8 cellular contexts compared by ENCODE assay signal in the genomic region with DNA sequence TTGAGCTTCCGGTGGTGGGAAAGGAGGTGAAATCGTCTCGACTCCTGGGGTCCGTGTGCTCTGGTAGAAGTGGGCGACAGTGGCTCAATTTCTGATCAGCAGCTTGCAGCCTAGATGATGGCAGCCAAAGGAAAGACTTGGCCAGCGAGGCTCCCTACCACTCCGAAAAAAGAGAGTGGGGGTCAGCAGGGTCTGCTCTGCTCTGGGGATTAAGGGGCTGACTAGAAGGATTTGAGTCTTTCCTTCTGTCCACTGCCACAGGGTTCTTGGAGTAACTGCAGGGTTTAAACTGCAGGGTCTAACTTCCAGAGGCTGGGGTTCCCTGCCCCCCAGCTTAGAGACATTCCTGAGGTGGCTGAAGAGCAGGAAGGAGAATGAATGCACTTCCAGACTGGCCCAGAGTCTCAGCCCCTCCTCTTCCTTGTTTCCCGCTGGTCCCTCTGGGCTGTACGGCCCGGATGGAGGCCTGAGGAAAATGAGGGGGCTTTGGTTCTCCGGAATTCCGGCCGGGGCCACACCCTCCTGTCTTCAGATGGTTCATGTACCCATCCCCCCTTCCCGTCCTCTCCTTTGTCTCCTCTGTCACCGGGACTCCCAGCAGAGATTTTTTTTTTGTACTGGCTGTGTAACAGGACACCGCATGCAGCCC. TPM values are rescaled to one million over a fixed set of nuclear protein-coding genes. Genes with fewer than 3 reads are reported as not detected.
DNase-seq lines count a peak whose midpoint lies in the region; ATAC-seq, FAIRE-seq and TF ChIP-seq lines count a peak whose summit lies in the region.

No MANE protein-coding gene starts in this region.

- no peaks in the 10 kb centered on the region for H3K9me3 Mint-ChIP-seq in activated CD8-positive, alpha-beta T cell treated with anti-CD3 and anti-CD28 coated beads, Interleukin-2, amount 10 ng/mL, durations not matched to agents 7 days and 5 days (ENCODE audit: insufficient read depth)

- peaks cover 2% of the 10 kb centered on the region for H3K27me3 Mint-ChIP-seq in activated CD8-positive, alpha-beta T cell treated with anti-CD3 and anti-CD28 coated beads, Interleukin-2, amount 10 ng/mL, durations not matched to agents 7 days and 5 days (ENCODE audit: low read depth)

- no peaks in the 10 kb centered on the region for H3K36me3 Mint-ChIP-seq in activated CD8-positive, alpha-beta T cell treated with anti-CD3 and anti-CD28 coated beads, Interleukin-2, amount 10 ng/mL, durations not matched to agents 7 days and 5 days (ENCODE audit: low read depth)

- intact Hi-C loops in left cardiac atrium (cut with DNase I): loop anchor here in 1 of 2 donors (1.0 kb wide), 1 partner anchor 20 kb away; no protein-coding TSS in a partner anchor

- peaks cover 64% of the 10 kb centered on the region for H3K4me1 Mint-ChIP-seq in activated CD8-positive, alpha-beta T cell treated with anti-CD3 and anti-CD28 coated beads, Interleukin-2, amount 10 ng/mL, durations not matched to agents 7 days and 5 days (ENCODE audit: low read depth)

- no peak for FAIRE-seq in GM19239 (lab: Jason Lieb, UNC)

- CTCF ChIA-PET in AG04450 (lab: Charles Lee): interaction anchor here (0.6 to 7.0 kb wide), 5 partner anchors 9 to 18 kb away, joined by 3 to 53 read pairs (median 5); no protein-coding TSS in a partner anchor
- CTCF ChIA-PET in activated CD8-positive, alpha-beta T cell treated with anti-CD3 and anti-CD28 coated beads, Interleukin-2, amount 10 ng/mL, durations not matched to agents 7 days and 5 days (lab: Charles Lee): interaction anchor here (0.7 to 0.9 kb wide), 2 partner anchors 15 to 37 kb away, joined by 3 read pairs; a partner anchor contains a TSS

- peak overlapping the region; percentile 77 for H3K4me3 ChIP-seq in AG04450 (ENCODE audit: low read depth, low read length)

- H3K27ac ChIP-seq in AG04450 (ENCODE audit: low read depth, low read length): peak overlapping the region; percentile 97

- H3K4me3 Mint-ChIP-seq in activated CD8-positive, alpha-beta T cell treated with anti-CD3 and anti-CD28 coated beads, Interleukin-2, amount 10 ng/mL, durations not matched to agents 7 days and 5 days: peak overlapping the region; percentile 96

- POLR2A ChIA-PET in AG04450 (lab: Yijun Ruan, JAX): interaction anchor here (0.8 to 6.9 kb wide), 6 partner anchors 9 to 149 kb away, joined by 3 to 120 read pairs (median 6); a partner anchor contains a TSS
- POLR2A ChIA-PET in activated CD8-positive, alpha-beta T cell treated with anti-CD3 and anti-CD28 coated beads, Interleukin-2, amount 10 ng/mL, durations not matched to agents 7 days and 5 days (lab: Charles Lee): interaction anchor here (0.8 to 1.5 kb wide), 5 partner anchors 11 to 288 kb away, joined by 3 read pairs; no protein-coding TSS in a partner anchor

- peaks cover 6% of the 10 kb centered on the region; the same call in 1 of the 2 replicates for H3K9me3 ChIP-seq in AG04450 (ENCODE audit: control insufficient read depth, insufficient read depth, low read length)

- no peak for TF ChIP-seq CTCF in AG04450 (IDR thresholded peaks at IDR 0.05; ENCODE audit: low read depth, low read length)

- ATAC-seq in activated CD8-positive, alpha-beta T cell treated with anti-CD3 and anti-CD28 coated beads, Interleukin-2, amount 10 ng/mL, durations not matched to agents 7 days and 5 days: no peak
- peak; percentile 5 to 12 for ATAC-seq in left cardiac atrium
- ATAC-seq in GM19463 (IDR thresholded peaks at IDR 0.05; ENCODE audit: unreplicated experiment): no peak

- no peaks in the 10 kb centered on the region for H3K27me3 ChIP-seq in AG04450 (ENCODE audit: control insufficient read depth, insufficient read depth, low read length)

- peak overlapping the region; percentile 97 for H3K27ac Mint-ChIP-seq in activated CD8-positive, alpha-beta T cell treated with anti-CD3 and anti-CD28 coated beads, Interleukin-2, amount 10 ng/mL, durations not matched to agents 7 days and 5 days

- DNase-seq in AG04450 (ENCODE audit: low read depth, low spot score) (no peak), HK-2 (ENCODE audit: unreplicated experiment) (peak; percentile 60), left cardiac atrium (peak; percentile 73), retina (peak; percentile 73), GM19239 (ENCODE audit: insufficient read length, low spot score) (no peak)
- no peak for DNase-seq in activated CD8-positive, alpha-beta T cell treated with anti-CD3 and anti-CD28 coated beads, Interleukin-2, amount 10 ng/mL, durations not matched to agents 7 days and 5 days
- no peak for DNase-seq in stimulated activated CD8-positive, alpha-beta memory T cell treated with anti-CD3 and anti-CD28 coated beads, Interleukin-4, amount 100 ng/mL, for 48 hours

RNA-seq across cellular contexts. Expression of a gene that starts 0.9 kb away (rescaled TPM):
- 881 and 1,147 TPM in 2 replicates for polyA plus RNA-seq in AG04450 (2011; rRNA removed)
- 437 and 536 TPM in 2 replicates for polyA minus RNA-seq in AG04450 (2011; rRNA and poly(A)+ RNA removed)
- total RNA-seq in activated CD8-positive, alpha-beta T cell treated with anti-CD3 and anti-CD28 coated beads, Interleukin-2, amount 10 ng/mL, durations not matched to agents 7 days and 5 days: 10 to 100 TPM in 1 of 2 experiments, 1 to 10 TPM in 1; 9.3 to 10.8 TPM
- 100 to 1,000 TPM; 105 to 137 TPM for total RNA-seq in left cardiac atrium

RNA-seq across cellular contexts. Expression of a gene that starts 37.2 kb away (rescaled TPM):
- polyA plus RNA-seq in AG04450 (2011; rRNA removed): 1.4 and 1.9 TPM in 2 replicates
- polyA minus RNA-seq in AG04450 (2011; rRNA and poly(A)+ RNA removed): 3.3 and 4.4 TPM in 2 replicates
- 10 to 100 TPM; 23.1 to 26.6 TPM for total RNA-seq in activated CD8-positive, alpha-beta T cell treated with anti-CD3 and anti-CD28 coated beads, Interleukin-2, amount 10 ng/mL, durations not matched to agents 7 days and 5 days
- total RNA-seq in left cardiac atrium: 10 to 100 TPM; 12.3 to 17.6 TPM

Comparison
In these comparisons a context has a peak if more than half of its experiments do, and no peak if none do; other contexts are left out.
1. DNase-seq: peak in HK-2 (single experiment), left cardiac atrium (single experiment) and retina (single experiment); none in AG04450 (single experiment), activated CD8-positive, alpha-beta T cell treated with anti-CD3 and anti-CD28 coated beads, Interleukin-2, amount 10 ng/mL, durations not matched to agents 7 days and 5 days (single experiment), stimulated activated CD8-positive, alpha-beta memory T cell treated with anti-CD3 and anti-CD28 coated beads, Interleukin-4, amount 100 ng/mL, for 48 hours (single experiment) and GM19239 (single experiment).
2. ATAC-seq: peak in left cardiac atrium (2 of 2); none in activated CD8-positive, alpha-beta T cell treated with anti-CD3 and anti-CD28 coated beads, Interleukin-2, amount 10 ng/mL, durations not matched to agents 7 days and 5 days (single experiment) and GM19463 (single experiment).
3. RNA of a gene that starts 0.9 kb away (total RNA-seq): 105 to 137 TPM in left cardiac atrium; 9.3 to 10.8 TPM in activated CD8-positive, alpha-beta T cell treated with anti-CD3 and anti-CD28 coated beads, Interleukin-2, amount 10 ng/mL, durations not matched to agents 7 days and 5 days; every median in the first group is over 4 times any median in the second.